In genomic region chr9:138077126-138077525, GRCh38 we compare ENCODE assay signal across 16 cellular contexts.
"Had no signal": no experiment of that assay in that cellular context is flagged by ENCODE, and none has a peak within 500 bp of the region (broad histone marks: within the 10 kb centered on the region; RNA-seq: fewer than 3 reads in every experiment).

No MANE protein-coding gene starts in this region.

- H3K36me3 Mint-ChIP-seq: mesothelial cell of epicardium, neural progenitor cell had no signal

- H3K27ac ChIP-seq: ascending aorta, gastrocnemius medialis, neural progenitor cell, parathyroid adenoma, SK-N-MC, thoracic aorta, uterus had no signal

- DNase-seq: activated CD4-positive, alpha-beta T cell treated with anti-CD3 and anti-CD28 coated beads, Interleukin-2, amount 10 ng/mL, durations not matched to agents 7 days and 5 days; activated naive CD4-positive, alpha-beta T cell treated with Interleukin-2 at 50 U/mL for 16 hours; activated naive CD8-positive, alpha-beta T cell treated with anti-CD3 and anti-CD28 coated beads, Interleukin-2, amount 50 U/mL, for 24 hours; activated T-cell treated with anti-CD3 and anti-CD28 coated beads, Interleukin-2, amount 50 U/mL, for 72 hours; gastrocnemius medialis; islet precursor cell; retina; stimulated activated CD4-positive, alpha-beta T cell treated with anti-CD3 and anti-CD28 coated beads, Interleukin-1b, Interleukin-23, amount 100 ng/mL, for 48 hours; stimulated activated naive CD4-positive, alpha-beta T cell treated with Interleukin-2 at 50 U/mL for 16 hours had no signal

- H3K4me3 ChIP-seq: ascending aorta, gastrocnemius medialis, neural progenitor cell, SK-N-MC, thoracic aorta, uterus had no signal

- H3K4me3 Mint-ChIP-seq: activated CD4-positive, alpha-beta T cell treated with anti-CD3 and anti-CD28 coated beads, Interleukin-2, amount 10 ng/mL, durations not matched to agents 7 days and 5 days; activated naive CD8-positive, alpha-beta T cell treated with anti-CD3 and anti-CD28 coated beads, Interleukin-2, amount 50 U/mL, for 24 hours; activated T-cell treated with anti-CD3 and anti-CD28 coated beads, Interleukin-2, amount 50 U/mL, for 72 hours; mesothelial cell of epicardium; neural progenitor cell had no signal

- H3K36me3 ChIP-seq: ascending aorta, gastrocnemius medialis, neural progenitor cell, thoracic aorta, uterus had no signal

- H3K27ac Mint-ChIP-seq: activated CD4-positive, alpha-beta T cell treated with anti-CD3 and anti-CD28 coated beads, Interleukin-2, amount 10 ng/mL, durations not matched to agents 7 days and 5 days; activated naive CD8-positive, alpha-beta T cell treated with anti-CD3 and anti-CD28 coated beads, Interleukin-2, amount 50 U/mL, for 24 hours; activated T-cell treated with anti-CD3 and anti-CD28 coated beads, Interleukin-2, amount 50 U/mL, for 72 hours; mesothelial cell of epicardium had no signal

- H3K27me3 ChIP-seq: ascending aorta, neural progenitor cell, uterus had no signal

- ATAC-seq: activated naive CD8-positive, alpha-beta T cell treated with anti-CD3 and anti-CD28 coated beads, Interleukin-2, amount 50 U/mL, for 24 hours; activated T-cell treated with anti-CD3 and anti-CD28 coated beads, Interleukin-2, amount 50 U/mL, for 72 hours; gastrocnemius medialis had no signal

- H3K9me3 ChIP-seq: ascending aorta, gastrocnemius medialis, thoracic aorta, uterus had no signal

- H3K9me3 Mint-ChIP-seq: activated CD4-positive, alpha-beta T cell treated with anti-CD3 and anti-CD28 coated beads, Interleukin-2, amount 10 ng/mL, durations not matched to agents 7 days and 5 days; activated naive CD8-positive, alpha-beta T cell treated with anti-CD3 and anti-CD28 coated beads, Interleukin-2, amount 50 U/mL, for 24 hours; activated T-cell treated with anti-CD3 and anti-CD28 coated beads, Interleukin-2, amount 50 U/mL, for 72 hours had no signal

- H3K4me1 ChIP-seq: ascending aorta, gastrocnemius medialis, parathyroid adenoma, uterus had no signal

- H3K9ac ChIP-seq: neural progenitor cell, parathyroid adenoma had no signal

- H3K4me1 Mint-ChIP-seq: activated CD4-positive, alpha-beta T cell treated with anti-CD3 and anti-CD28 coated beads, Interleukin-2, amount 10 ng/mL, durations not matched to agents 7 days and 5 days; activated naive CD8-positive, alpha-beta T cell treated with anti-CD3 and anti-CD28 coated beads, Interleukin-2, amount 50 U/mL, for 24 hours; mesothelial cell of epicardium had no signal
